1 cellular context compared by ENCODE assay signal in the genomic region with DNA sequence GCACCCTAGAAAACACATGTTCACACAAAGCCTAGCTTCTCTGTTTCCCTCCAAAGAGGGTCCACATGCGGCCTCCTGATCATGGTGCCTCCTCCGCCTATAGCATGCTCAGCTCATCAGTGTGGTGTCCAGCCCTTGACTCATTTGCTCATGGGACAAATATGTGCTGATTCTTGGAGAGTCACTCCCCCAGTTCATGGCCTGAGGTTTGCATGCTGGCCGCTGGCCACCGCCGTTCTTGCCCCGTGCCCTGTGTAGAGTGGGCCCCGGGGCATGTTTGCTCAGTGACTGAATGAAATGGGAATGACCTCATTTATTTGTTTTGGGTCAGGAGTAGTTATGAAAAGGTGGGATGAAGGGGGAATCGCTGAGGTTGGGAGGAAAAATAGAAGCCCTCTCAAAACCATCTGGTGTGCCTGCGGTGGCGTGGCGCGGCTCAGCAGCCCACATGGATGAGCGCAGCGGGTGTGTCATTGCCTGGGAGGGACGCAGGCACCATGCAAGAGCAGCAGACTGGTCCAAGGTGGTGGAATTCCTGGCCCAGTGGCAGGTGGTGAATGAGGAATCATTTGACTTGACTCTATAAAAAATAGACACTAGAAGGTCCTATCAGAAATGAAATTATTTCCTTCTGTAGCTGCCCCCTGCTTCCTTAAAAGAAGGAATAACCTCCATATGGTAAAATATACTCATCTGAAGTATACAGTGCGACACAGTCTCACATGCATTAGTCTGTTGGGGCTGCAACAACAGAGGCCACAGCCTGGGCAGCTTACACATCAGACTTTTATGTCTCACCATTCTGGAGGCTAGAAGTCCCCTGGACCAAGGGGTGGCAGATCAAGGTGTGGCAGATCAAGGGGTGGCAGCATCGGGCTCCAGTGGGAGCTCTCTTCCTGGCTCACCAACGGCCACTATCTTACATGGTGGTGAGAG.
A peak's percentile ranks its signal among the peaks of the same experiment; 100 is the strongest.
TF ChIP-seq lines count a peak whose summit lies in the region.

No MANE protein-coding gene starts in this region.

TF ChIP-seq in HepG2, 621 proteins besides CTCF, POLR2A, EP300 and RAD21 (continued from another document and continues in another):
- TF ChIP-seq, protein P1, sequence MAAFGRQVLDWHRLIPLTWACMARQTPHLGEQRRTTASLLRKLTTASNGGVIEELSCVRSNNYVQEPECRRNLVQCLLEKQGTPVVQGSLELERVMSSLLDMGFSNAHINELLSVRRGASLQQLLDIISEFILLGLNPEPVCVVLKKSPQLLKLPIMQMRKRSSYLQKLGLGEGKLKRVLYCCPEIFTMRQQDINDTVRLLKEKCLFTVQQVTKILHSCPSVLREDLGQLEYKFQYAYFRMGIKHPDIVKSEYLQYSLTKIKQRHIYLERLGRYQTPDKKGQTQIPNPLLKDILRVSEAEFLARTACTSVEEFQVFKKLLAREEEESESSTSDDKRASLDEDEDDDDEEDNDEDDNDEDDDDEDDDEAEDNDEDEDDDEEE (CRISPR knock-in tag; IDR thresholded peaks at IDR 0.05), result 0 out of 2 replicates have a peak, but pooled peaks have one; percentile 13
- TF ChIP-seq HHEX (CRISPR knock-in tag; IDR thresholded peaks at IDR 0.05) (peak; percentile 74), ATF7-NPFF (CRISPR knock-in tag; IDR thresholded peaks at IDR 0.05; ENCODE audit: low read depth) (0 out of 2 replicates have a peak, but pooled peaks have one; percentile 30), HNF4A (CRISPR knock-in tag; IDR thresholded peaks at IDR 0.05) (peak; percentile 61), YY1 (IDR thresholded peaks at IDR 0.05; ENCODE audit: insufficient read depth, insufficient replicate concordance, low read depth, low read length) (no peak), FOXA3 (CRISPR knock-in tag; IDR thresholded peaks at IDR 0.05) (peak; percentile 96), KLF11 (CRISPR knock-in tag; IDR thresholded peaks at IDR 0.05) (peak; percentile 63; the same call in 1 of the 2 replicates), ZNF124 (CRISPR knock-in tag; IDR thresholded peaks at IDR 0.05) (no peak), DNMT1 (CRISPR knock-in tag; IDR thresholded peaks at IDR 0.05) (no peak), JUNB (CRISPR knock-in tag; IDR thresholded peaks at IDR 0.05; ENCODE audit: borderline replicate concordance) (peak; percentile 55; the same call in 1 of the 2 replicates), RARA (CRISPR knock-in tag; IDR thresholded peaks at IDR 0.05) (peak; percentile 98), RXRA (CRISPR knock-in tag; IDR thresholded peaks at IDR 0.05) (peak; percentile 95), ZNF746 (CRISPR knock-in tag; IDR thresholded peaks at IDR 0.05) (peak; percentile 62; the same call in 1 of the 2 replicates), RORA (CRISPR knock-in tag; IDR thresholded peaks at IDR 0.05) (no peak), ZNF709 (CRISPR knock-in tag; IDR thresholded peaks at IDR 0.05) (peak; percentile 42; the same call in 1 of the 2 replicates), ZFX (CRISPR knock-in tag; IDR thresholded peaks at IDR 0.05; ENCODE audit: low read depth) (peak; percentile 65), SNAI1 (CRISPR knock-in tag; IDR thresholded peaks at IDR 0.05; ENCODE audit: borderline replicate concordance) (no peak), NCOA2 (CRISPR knock-in tag; IDR thresholded peaks at IDR 0.05) (peak; percentile 67), ZNF644 (CRISPR knock-in tag; IDR thresholded peaks at IDR 0.05; ENCODE audit: low read depth) (peak; percentile 69; the same call in 1 of the 2 replicates), FOSL2 (CRISPR knock-in tag; IDR thresholded peaks at IDR 0.05) (peak; percentile 95), TARDBP (CRISPR knock-in tag; IDR thresholded peaks at IDR 0.05) (peak; percentile 24; the same call in 1 of the 2 replicates), XRCC5 (optimal IDR thresholded peaks at IDR 0.05; ENCODE audit: low read length) (peak; percentile 79), KLF16 (CRISPR knock-in tag; IDR thresholded peaks at IDR 0.05) (peak in 1 of 2 experiments; percentile 72; a peak in 2 of 4 replicates), KAT8 (CRISPR knock-in tag; IDR thresholded peaks at IDR 0.05) (peak; percentile 66; the same call in 1 of the 2 replicates), MTA3 (CRISPR knock-in tag; IDR thresholded peaks at IDR 0.05) (no peak), NKX3-1 (CRISPR knock-in tag; IDR thresholded peaks at IDR 0.05) (peak; percentile 73; the same call in 1 of the 2 replicates), TBX3 (IDR thresholded peaks at IDR 0.05; ENCODE audit: borderline replicate concordance) (peak; percentile 62; the same call in 1 of the 2 replicates), SAP130 (CRISPR knock-in tag; IDR thresholded peaks at IDR 0.05; ENCODE audit: low read depth) (peak; percentile 87)
- TF ChIP-seq, protein P2, sequence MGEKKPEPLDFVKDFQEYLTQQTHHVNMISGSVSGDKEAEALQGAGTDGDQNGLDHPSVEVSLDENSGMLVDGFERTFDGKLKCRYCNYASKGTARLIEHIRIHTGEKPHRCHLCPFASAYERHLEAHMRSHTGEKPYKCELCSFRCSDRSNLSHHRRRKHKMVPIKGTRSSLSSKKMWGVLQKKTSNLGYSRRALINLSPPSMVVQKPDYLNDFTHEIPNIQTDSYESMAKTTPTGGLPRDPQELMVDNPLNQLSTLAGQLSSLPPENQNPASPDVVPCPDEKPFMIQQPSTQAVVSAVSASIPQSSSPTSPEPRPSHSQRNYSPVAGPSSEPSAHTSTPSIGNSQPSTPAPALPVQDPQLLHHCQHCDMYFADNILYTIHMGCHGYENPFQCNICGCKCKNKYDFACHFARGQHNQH (CRISPR knock-in tag; IDR thresholded peaks at IDR 0.05), result peak; percentile 76
- TF ChIP-seq, protein P3, sequence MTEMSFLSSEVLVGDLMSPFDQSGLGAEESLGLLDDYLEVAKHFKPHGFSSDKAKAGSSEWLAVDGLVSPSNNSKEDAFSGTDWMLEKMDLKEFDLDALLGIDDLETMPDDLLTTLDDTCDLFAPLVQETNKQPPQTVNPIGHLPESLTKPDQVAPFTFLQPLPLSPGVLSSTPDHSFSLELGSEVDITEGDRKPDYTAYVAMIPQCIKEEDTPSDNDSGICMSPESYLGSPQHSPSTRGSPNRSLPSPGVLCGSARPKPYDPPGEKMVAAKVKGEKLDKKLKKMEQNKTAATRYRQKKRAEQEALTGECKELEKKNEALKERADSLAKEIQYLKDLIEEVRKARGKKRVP (CRISPR knock-in tag; IDR thresholded peaks at IDR 0.05), result peak in 1 of 2 experiments; percentile 78; a peak in 2 of 4 replicates
- TF ChIP-seq, protein P4, sequence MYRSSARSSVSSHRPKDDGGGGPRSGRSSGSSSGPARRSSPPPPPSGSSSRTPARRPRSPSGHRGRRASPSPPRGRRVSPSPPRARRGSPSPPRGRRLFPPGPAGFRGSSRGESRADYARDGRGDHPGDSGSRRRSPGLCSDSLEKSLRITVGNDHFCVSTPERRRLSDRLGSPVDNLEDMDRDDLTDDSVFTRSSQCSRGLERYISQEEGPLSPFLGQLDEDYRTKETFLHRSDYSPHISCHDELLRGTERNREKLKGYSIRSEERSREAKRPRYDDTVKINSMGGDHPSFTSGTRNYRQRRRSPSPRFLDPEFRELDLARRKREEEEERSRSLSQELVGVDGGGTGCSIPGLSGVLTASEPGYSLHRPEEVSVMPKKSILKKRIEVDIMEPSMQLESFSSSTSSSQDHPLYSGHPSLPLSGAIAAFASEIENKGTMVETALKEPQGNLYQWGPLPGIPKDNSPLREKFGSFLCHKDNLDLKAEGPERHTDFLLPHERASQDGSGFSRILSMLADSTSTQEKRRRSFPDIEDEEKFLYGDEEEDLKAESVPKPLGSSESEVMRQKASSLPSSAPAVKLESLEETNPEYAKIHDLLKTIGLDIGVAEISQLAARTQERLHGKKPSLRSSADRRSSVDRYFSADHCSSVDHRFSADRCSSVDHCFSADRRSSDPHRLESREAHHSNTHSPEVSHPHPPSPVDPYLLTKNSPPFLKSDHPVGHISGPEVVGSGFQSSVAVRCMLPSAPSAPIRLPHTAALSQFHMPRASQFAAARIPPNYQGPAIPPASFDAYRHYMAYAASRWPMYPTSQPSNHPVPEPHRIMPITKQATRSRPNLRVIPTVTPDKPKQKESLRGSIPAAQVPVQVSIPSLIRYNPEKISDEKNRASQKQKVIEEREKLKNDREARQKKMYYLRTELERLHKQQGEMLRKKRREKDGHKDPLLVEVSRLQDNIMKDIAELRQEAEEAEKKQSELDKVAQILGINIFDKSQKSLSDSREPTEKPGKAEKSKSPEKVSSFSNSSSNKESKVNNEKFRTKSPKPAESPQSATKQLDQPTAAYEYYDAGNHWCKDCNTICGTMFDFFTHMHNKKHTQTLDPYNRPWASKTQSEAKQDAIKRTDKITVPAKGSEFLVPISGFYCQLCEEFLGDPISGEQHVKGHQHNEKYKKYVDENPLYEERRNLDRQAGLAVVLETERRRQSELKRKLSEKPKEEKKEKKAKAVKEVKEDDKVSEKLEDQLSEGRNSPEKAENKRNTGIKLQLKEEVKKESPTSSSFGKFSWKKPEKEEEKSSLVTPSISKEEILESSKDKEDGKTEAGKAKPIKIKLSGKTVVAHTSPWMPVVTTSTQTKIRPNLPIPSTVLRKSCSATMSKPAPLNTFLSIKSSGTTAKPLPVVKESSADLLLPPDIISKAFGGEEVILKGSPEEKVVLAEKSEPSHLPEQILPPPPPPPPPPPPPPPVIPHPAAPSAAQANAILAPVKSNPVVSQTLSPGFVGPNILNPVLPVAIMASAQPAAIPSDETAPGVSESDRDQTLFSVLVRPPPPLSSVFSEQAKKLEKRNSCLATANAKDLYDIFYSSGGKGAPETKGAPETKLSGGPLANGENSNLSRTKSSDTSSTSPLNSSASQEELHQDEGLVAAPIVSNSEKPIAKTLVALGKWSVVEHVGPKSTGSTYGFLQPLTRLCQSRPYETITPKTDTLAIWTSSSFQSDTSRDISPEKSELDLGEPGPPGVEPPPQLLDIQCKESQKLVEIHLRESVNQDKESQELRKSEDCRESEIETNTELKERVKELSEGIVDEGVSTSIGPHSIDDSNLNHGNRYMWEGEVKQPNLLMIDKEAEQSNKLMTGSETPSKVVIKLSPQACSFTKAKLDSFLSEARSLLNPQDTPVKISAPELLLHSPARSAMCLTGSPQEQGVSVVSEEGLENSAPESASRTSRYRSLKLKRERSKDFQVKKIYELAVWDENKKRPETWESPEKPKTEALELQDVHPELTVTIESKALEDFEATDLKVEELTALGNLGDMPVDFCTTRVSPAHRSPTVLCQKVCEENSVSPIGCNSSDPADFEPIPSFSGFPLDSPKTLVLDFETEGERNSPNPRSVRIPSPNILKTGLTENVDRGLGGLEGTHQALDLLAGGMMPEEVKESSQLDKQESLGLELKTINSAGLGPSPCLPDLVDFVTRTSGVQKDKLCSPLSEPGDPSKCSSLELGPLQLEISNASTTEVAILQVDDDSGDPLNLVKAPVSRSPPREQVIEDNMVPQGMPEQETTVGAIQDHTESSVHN (CRISPR knock-in tag; IDR thresholded peaks at IDR 0.05), result 0 out of 2 replicates have a peak, but pooled peaks have one; percentile 31
- TF ChIP-seq, protein P5, sequence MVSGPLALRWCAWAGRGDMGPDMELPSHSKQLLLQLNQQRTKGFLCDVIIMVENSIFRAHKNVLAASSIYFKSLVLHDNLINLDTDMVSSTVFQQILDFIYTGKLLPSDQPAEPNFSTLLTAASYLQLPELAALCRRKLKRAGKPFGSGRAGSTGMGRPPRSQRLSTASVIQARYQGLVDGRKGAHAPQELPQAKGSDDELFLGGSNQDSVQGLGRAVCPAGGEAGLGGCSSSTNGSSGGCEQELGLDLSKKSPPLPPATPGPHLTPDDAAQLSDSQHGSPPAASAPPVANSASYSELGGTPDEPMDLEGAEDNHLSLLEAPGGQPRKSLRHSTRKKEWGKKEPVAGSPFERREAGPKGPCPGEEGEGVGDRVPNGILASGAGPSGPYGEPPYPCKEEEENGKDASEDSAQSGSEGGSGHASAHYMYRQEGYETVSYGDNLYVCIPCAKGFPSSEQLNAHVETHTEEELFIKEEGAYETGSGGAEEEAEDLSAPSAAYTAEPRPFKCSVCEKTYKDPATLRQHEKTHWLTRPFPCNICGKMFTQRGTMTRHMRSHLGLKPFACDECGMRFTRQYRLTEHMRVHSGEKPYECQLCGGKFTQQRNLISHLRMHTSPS (CRISPR knock-in tag; IDR thresholded peaks at IDR 0.05; ENCODE audit: low read depth), result peak; percentile 88
- TF ChIP-seq, protein P6, sequence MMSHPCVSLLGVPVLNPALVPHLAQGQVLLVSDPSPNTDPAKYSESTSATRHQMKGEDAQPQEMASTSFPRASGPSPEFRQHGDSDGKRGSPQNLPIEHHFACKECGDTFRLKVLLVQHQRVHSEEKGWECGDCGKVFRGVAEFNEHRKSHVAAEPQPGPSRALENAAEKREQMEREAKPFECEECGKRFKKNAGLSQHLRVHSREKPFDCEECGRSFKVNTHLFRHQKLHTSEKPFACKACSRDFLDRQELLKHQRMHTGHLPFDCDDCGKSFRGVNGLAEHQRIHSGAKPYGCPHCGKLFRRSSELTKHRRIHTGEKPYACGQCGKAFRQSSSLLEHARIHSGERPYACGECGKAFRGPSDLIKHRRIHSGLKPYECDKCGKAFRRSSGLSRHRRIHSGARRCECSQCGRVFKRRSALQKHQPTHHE (CRISPR knock-in tag; IDR thresholded peaks at IDR 0.05; ENCODE audit: borderline replicate concordance), result no peak
- TF ChIP-seq, protein P7, sequence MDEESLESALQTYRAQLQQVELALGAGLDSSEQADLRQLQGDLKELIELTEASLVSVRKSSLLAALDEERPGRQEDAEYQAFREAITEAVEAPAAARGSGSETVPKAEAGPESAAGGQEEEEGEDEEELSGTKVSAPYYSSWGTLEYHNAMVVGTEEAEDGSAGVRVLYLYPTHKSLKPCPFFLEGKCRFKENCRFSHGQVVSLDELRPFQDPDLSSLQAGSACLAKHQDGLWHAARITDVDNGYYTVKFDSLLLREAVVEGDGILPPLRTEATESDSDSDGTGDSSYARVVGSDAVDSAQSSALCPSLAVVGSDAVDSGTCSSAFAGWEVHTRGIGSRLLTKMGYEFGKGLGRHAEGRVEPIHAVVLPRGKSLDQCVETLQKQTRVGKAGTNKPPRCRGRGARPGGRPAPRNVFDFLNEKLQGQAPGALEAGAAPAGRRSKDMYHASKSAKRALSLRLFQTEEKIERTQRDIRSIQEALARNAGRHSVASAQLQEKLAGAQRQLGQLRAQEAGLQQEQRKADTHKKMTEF (CRISPR knock-in tag; IDR thresholded peaks at IDR 0.05), result peak; percentile 86
- TF ChIP-seq, protein P8, sequence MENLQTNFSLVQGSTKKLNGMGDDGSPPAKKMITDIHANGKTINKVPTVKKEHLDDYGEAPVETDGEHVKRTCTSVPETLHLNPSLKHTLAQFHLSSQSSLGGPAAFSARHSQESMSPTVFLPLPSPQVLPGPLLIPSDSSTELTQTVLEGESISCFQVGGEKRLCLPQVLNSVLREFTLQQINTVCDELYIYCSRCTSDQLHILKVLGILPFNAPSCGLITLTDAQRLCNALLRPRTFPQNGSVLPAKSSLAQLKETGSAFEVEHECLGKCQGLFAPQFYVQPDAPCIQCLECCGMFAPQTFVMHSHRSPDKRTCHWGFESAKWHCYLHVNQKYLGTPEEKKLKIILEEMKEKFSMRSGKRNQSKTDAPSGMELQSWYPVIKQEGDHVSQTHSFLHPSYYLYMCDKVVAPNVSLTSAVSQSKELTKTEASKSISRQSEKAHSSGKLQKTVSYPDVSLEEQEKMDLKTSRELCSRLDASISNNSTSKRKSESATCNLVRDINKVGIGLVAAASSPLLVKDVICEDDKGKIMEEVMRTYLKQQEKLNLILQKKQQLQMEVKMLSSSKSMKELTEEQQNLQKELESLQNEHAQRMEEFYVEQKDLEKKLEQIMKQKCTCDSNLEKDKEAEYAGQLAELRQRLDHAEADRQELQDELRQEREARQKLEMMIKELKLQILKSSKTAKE (CRISPR knock-in tag; IDR thresholded peaks at IDR 0.05; ENCODE audit: borderline replicate concordance), result peak; percentile 68; the same call in 1 of the 2 replicates
